In the genomic region with DNA sequence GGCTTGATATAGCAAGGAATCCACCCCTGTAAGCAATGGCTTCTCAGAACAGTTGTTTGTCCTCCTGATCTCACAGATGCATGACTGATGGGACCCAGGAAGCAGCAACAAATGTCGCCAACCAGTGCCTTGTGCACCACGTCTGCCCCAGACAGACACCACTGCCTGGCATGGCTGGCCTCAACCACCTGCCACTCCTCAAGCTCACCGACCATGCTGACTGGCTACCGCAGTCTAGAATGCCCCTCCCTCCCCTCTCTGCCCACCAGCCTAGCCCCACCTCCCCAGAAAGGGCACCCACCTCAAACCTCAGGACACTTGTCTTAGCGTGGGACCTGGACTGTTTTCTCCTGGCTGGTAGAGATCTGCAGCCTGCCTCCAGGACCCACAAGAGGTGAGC, we compare ENCODE assay signal across 16 cellular contexts.
"Had no signal": no experiment of that assay in that cellular context is flagged by ENCODE, and none has a peak within 500 bp of the region (broad histone marks: within the 10 kb centered on the region; RNA-seq: fewer than 3 reads in every experiment).

No MANE protein-coding gene starts in this region.

- H3K27ac ChIP-seq: heart right ventricle, lower lobe of right lung, suprapubic skin had no signal

- H3K36me3 ChIP-seq: heart right ventricle, lower lobe of right lung, suprapubic skin had no signal

- H3K27me3 Mint-ChIP-seq: stimulated activated naive CD8-positive, alpha-beta T cell treated with anti-CD3 and anti-CD28 coated beads, Interleukin-15, Interleukin-2, amounts not matched to agents 100 ng/mL and 50 ng/mL, for 24 hours had no signal

- H3K4me3 Mint-ChIP-seq: naive thymus-derived CD4-positive, alpha-beta T cell; stimulated activated naive CD8-positive, alpha-beta T cell treated with anti-CD3 and anti-CD28 coated beads, Interleukin-15, Interleukin-2, amounts not matched to agents 100 ng/mL and 50 ng/mL, for 24 hours had no signal

- H3K27me3 ChIP-seq: suprapubic skin had no signal

- H3K4me3 ChIP-seq: heart right ventricle, lower lobe of right lung, skin epidermis, suprapubic skin had no signal

- ATAC-seq: heart right ventricle, left colon had no signal

- H3K9me3 Mint-ChIP-seq: naive thymus-derived CD4-positive, alpha-beta T cell; stimulated activated naive CD8-positive, alpha-beta T cell treated with anti-CD3 and anti-CD28 coated beads, Interleukin-15, Interleukin-2, amounts not matched to agents 100 ng/mL and 50 ng/mL, for 24 hours had no signal

- H3K9me3 ChIP-seq: heart right ventricle, lower lobe of right lung, suprapubic skin had no signal

- DNase-seq: activated CD4-positive, alpha-beta T cell treated with anti-CD3 and anti-CD28 coated beads, Interleukin-2, amount 50 U/mL, for 1 hour; activated naive CD4-positive, alpha-beta T cell treated with Interleukin-2 at 50 U/mL for 16 hours; activated T-cell treated with anti-CD3 and anti-CD28 coated beads for 4 hours; anterior cingulate cortex; cerebellar nuclear complex; dermis blood vessel endothelial cell; heart right ventricle; left colon; lower lobe of right lung; naive thymus-derived CD4-positive, alpha-beta T cell; stimulated activated CD4-positive, alpha-beta T cell treated with anti-CD3 and anti-CD28 coated beads, Interleukin-4, amount 100 ng/mL, for 4 hours; stimulated activated CD8-positive, alpha-beta memory T cell treated with anti-CD3 and anti-CD28 coated beads, Interleukin-4, amount 100 ng/mL, for 48 hours; trophoblast cell had no signal

- H3K27ac Mint-ChIP-seq: naive thymus-derived CD4-positive, alpha-beta T cell; stimulated activated naive CD8-positive, alpha-beta T cell treated with anti-CD3 and anti-CD28 coated beads, Interleukin-15, Interleukin-2, amounts not matched to agents 100 ng/mL and 50 ng/mL, for 24 hours had no signal
